In genomic region chr14:24678801-24679247, GRCh38 we compare ENCODE assay signal across 8 cellular contexts. TPM values are rescaled to one million over a fixed set of nuclear protein-coding genes. Genes with fewer than 3 reads are reported as not detected.
DNase-seq lines count a peak whose midpoint lies in the region; ATAC-seq and TF ChIP-seq lines count a peak whose summit lies in the region.

No MANE protein-coding gene starts in this region.

- H3K9me3 ChIP-seq in sigmoid colon = no peaks in the 10 kb centered on the region

- no peaks in the 10 kb centered on the region for H3K4me1 ChIP-seq in sigmoid colon

- no peaks in the 10 kb centered on the region for H3K36me3 ChIP-seq in sigmoid colon

- intact Hi-C loops in Right ventricle myocardium inferior (cut with DNase I) = no loop called here
- intact Hi-C loops in cardiac septum (cut with DNase I) = no loop called here
- intact Hi-C loops in sigmoid colon (cut with DNase I) = loop anchor here (10.0 kb wide), 1 partner anchor 344 kb away; the partner anchor contains the start of genes ADCY4 and RIPK3

- TF ChIP-seq EP300 in sigmoid colon (IDR thresholded peaks at IDR 0.05) = no peak

- peaks cover 10% of the 10 kb centered on the region for H3K36me3 Mint-ChIP-seq in T-helper 1 cell treated with Interleukin-12 subunit alpha and Interleukin-12 subunit beta and Interleukin-4 antibody, amounts not matched to agents 30 μg/mL and 1 μg/mL, for 36 hours (ENCODE audit: low read depth)

- TF ChIP-seq POLR2A in sigmoid colon (IDR thresholded peaks at IDR 0.05) = no peak

- 2 to 3% methylated on average over 11 of the region's 11 CpGs for WGBS in sigmoid colon, 2 donors

- peak; percentile 32 to 87 (median 80) for TF ChIP-seq CTCF in sigmoid colon (IDR thresholded peaks at IDR 0.05)

- ATAC-seq in Right ventricle myocardium inferior = peak; percentile 81
- peak; percentile 72 for ATAC-seq in HG02884 (IDR thresholded peaks at IDR 0.05; ENCODE audit: unreplicated experiment)

- H3K27ac Mint-ChIP-seq in T-helper 1 cell treated with Interleukin-12 subunit alpha and Interleukin-12 subunit beta and Interleukin-4 antibody, amounts not matched to agents 30 μg/mL and 1 μg/mL, for 36 hours = peak overlapping the region; percentile 94

- peaks cover 63% of the 10 kb centered on the region for H3K4me1 Mint-ChIP-seq in T-helper 1 cell treated with Interleukin-12 subunit alpha and Interleukin-12 subunit beta and Interleukin-4 antibody, amounts not matched to agents 30 μg/mL and 1 μg/mL, for 36 hours (ENCODE audit: low read depth)

- H3K27ac ChIP-seq in sigmoid colon = no peak overlapping the region

- H3K4me3 Mint-ChIP-seq in T-helper 1 cell treated with Interleukin-12 subunit alpha and Interleukin-12 subunit beta and Interleukin-4 antibody, amounts not matched to agents 30 μg/mL and 1 μg/mL, for 36 hours = peak overlapping the region; percentile 85

- no peaks in the 10 kb centered on the region for H3K27me3 Mint-ChIP-seq in T-helper 1 cell treated with Interleukin-12 subunit alpha and Interleukin-12 subunit beta and Interleukin-4 antibody, amounts not matched to agents 30 μg/mL and 1 μg/mL, for 36 hours (ENCODE audit: low read depth)

- peaks cover 6% of the 10 kb centered on the region for H3K9me3 Mint-ChIP-seq in T-helper 1 cell treated with Interleukin-12 subunit alpha and Interleukin-12 subunit beta and Interleukin-4 antibody, amounts not matched to agents 30 μg/mL and 1 μg/mL, for 36 hours

- H3K4me3 ChIP-seq in sigmoid colon = peak overlapping the region in 3 of 4 donors; percentile 21 to 41 (median 35)

- H3K27me3 ChIP-seq in sigmoid colon = peaks cover 0 to 4% (median 0%) of the 10 kb centered on the region in 3 donors

- peak; percentile 67 for DNase-seq in Right ventricle myocardium inferior (ENCODE audit: missing footprints)
- DNase-seq in cardiac septum (ENCODE audit: low spot score) = no peak
- peak; percentile 61 for DNase-seq in NCI-H146 treated with DMSO at 0.1 percent for 48 hours (lab: John Stamatoyannopoulos, UW; ENCODE audit: unreplicated experiment)
- DNase-seq in anterior cingulate cortex (lab: John Stamatoyannopoulos, UW) = peak in 43 of 58 donors; percentile 2 to 75 (median 35)
- peak; percentile 66 for DNase-seq in hepatic stellate cell (ENCODE audit: low spot score)
- DNase-seq in sigmoid colon = peak; percentile 72

RNA-seq across cellular contexts. Expression of gene GZMB, which starts 44.8 kb away (rescaled TPM):
- total RNA-seq in Right ventricle myocardium inferior (1.8 TPM), cardiac septum (0.48 TPM), sigmoid colon (1 to 10 TPM in 1 of 4 donors, not detected in 3; 1.5 TPM)
- 1 to 10 TPM in 2 of 3 donors, not detected in 1; 3.2 to 8.0 TPM for polyA plus RNA-seq in sigmoid colon
